Comparison of ENCODE assay signal across 8 cellular contexts in the genomic region with DNA sequence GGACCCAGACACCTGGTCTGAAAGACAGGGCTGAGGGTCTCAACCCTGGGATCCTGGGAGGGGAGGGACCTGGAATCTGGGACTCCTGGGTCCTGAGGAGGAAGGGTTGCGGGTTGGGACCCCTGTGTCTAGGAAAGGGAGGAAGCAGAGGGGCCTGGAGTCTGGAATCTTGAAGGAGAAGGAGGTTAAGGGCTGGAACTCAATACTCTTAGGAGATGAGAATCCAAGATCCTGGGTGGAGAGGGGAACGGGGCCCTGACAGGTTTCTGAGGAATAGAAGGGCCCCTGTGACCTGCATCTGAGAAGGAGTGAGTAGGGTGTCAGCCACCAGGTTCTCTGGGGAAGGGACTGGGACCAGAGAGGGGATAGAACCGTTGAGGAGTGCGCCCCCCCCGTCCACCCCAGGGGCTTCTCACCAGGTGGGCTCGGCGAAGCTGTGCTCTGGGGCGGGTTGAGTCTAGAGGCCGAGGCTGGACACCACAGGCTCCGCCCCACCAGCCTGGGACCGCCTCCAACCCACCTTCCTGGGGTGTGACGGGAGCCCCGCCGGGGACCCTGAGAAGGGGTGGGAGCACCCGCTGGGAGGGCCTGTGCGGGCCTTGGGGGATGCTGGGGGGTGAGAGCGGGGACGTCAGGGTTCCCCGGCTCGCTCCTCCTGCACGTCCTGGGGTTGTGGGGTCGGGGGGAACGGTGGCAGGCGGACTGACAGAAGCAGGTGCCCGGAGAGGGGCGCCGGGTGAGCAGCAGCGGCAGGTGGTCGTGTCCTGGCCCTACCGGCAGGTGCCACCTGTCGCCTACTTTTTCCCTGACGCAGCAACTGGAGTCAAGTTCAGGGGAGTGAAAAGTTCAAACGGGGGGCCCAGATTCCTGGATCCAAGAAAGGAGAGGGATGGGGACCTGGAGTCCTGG. TPM values are rescaled to one million over a fixed set of nuclear protein-coding genes. Genes with fewer than 3 reads are reported as not detected.
DNase-seq lines count a peak whose midpoint lies in the region; ATAC-seq, FAIRE-seq and TF ChIP-seq lines count a peak whose summit lies in the region.

A gene with protein sequence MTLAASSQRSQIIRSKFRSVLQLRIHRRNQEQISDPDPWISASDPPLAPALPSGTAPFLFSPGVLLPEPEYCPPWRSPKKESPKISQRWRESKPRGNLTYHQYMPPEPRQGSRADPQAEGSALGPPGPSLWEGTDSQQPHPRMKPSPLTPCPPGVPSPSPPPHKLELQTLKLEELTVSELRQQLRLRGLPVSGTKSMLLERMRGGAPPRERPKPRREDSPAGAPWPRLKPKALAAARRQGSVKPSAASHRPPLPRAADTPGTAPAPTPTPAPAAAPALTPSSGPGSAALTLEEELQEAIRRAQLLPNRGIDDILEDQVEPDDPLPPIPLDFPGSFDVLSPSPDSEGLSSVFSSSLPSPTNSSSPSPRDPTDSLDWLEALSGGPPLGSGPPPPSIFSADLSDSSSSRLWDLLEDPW (minus strand): TSS at position 463 of the 909 bp plus-strand sequence. CDS start 694 bp downstream, outside the sequence.

- H3K27ac ChIP-seq in lower lobe of right lung = peak within 1 kb of the TSS; percentile 88

- H3K4me1 ChIP-seq in lower lobe of right lung = peaks cover 66% of the 10 kb centered on the region

- peak within 1 kb of the TSS; percentile 98 for H3K27ac Mint-ChIP-seq in type B pancreatic cell

- FAIRE-seq in GM19239 (lab: Jason Lieb, UNC) = no peak

- DNase-seq in activated T-cell treated with anti-CD3 and anti-CD28 coated beads, Interleukin-2, amount 50 U/mL, for 4 hours = no peak
- DNase-seq in activated T-cell treated with anti-CD3 and anti-CD28 coated beads for 4 hours (no peak), astrocyte of the spinal cord (ENCODE audit: low read depth, low spot score) (no peak), lower lobe of right lung (peak; percentile 55), type B pancreatic cell (ENCODE audit: extremely low spot score, unreplicated experiment) (no peak), GM19239 (ENCODE audit: insufficient read length, low spot score) (no peak), NCI-H187 (lab: John Stamatoyannopoulos, UW) (no peak)

- no peaks in the 10 kb centered on the region for H3K27me3 Mint-ChIP-seq in activated T-cell treated with anti-CD3 and anti-CD28 coated beads, Interleukin-2, amount 50 U/mL, for 4 hours (ENCODE audit: low read depth)
- no peaks in the 10 kb centered on the region for H3K27me3 Mint-ChIP-seq in type B pancreatic cell

- no peaks in the 10 kb centered on the region for H3K27me3 ChIP-seq in lower lobe of right lung (ENCODE audit: low read depth)

- intact Hi-C loops in lower lobe of right lung (cut with DNase I) = no loop called here

- no peaks in the 10 kb centered on the region for H3K36me3 Mint-ChIP-seq in activated T-cell treated with anti-CD3 and anti-CD28 coated beads, Interleukin-2, amount 50 U/mL, for 4 hours (ENCODE audit: insufficient read depth)
- no peaks in the 10 kb centered on the region for H3K36me3 Mint-ChIP-seq in type B pancreatic cell

- peak within 1 kb of the TSS; percentile 87 for H3K4me3 Mint-ChIP-seq in activated T-cell treated with anti-CD3 and anti-CD28 coated beads, Interleukin-2, amount 50 U/mL, for 4 hours
- H3K4me3 Mint-ChIP-seq in type B pancreatic cell = peak within 1 kb of the TSS; percentile 99

- no peaks in the 10 kb centered on the region for H3K9me3 Mint-ChIP-seq in activated T-cell treated with anti-CD3 and anti-CD28 coated beads, Interleukin-2, amount 50 U/mL, for 4 hours
- no peaks in the 10 kb centered on the region for H3K9me3 Mint-ChIP-seq in type B pancreatic cell

- in situ Hi-C loops in astrocyte of the spinal cord (cut with HindIII; ENCODE audit: low sequenced_read_pairs) = no loop called here

- H3K4me3 ChIP-seq in astrocyte of the spinal cord (ENCODE audit: low read depth, low read length) (peak within 1 kb of the TSS; percentile 49), lower lobe of right lung (peak within 1 kb of the TSS; percentile 61)

- TF ChIP-seq CTCF in astrocyte of the spinal cord (IDR thresholded peaks at IDR 0.05; ENCODE audit: low read depth, low read length) = no peak
- no peak for TF ChIP-seq CTCF in lower lobe of right lung (IDR thresholded peaks at IDR 0.05)
- TF ChIP-seq CTCF in type B pancreatic cell (conservative IDR thresholded peaks at IDR 0.05) = no peak

- peaks cover 16% of the 10 kb centered on the region for H3K36me3 ChIP-seq in lower lobe of right lung

- no peak for ATAC-seq in activated T-cell treated with anti-CD3 and anti-CD28 coated beads, Interleukin-2, amount 50 U/mL, for 4 hours
- ATAC-seq in lower lobe of right lung (no peak), HG02938 (IDR thresholded peaks at IDR 0.05; ENCODE audit: unreplicated experiment) (no peak)

- H3K4me1 Mint-ChIP-seq in activated T-cell treated with anti-CD3 and anti-CD28 coated beads, Interleukin-2, amount 50 U/mL, for 4 hours (ENCODE audit: low read depth) = peaks cover 12% of the 10 kb centered on the region
- H3K4me1 Mint-ChIP-seq in type B pancreatic cell (ENCODE audit: unreplicated experiment) = peaks cover 26% of the 10 kb centered on the region

- H3K9me3 ChIP-seq in lower lobe of right lung = no peaks in the 10 kb centered on the region

RNA-seq across cellular contexts. Expression of the gene that starts here (rescaled TPM):
- total RNA-seq in activated T-cell treated with anti-CD3 and anti-CD28 coated beads, Interleukin-2, amount 50 U/mL, for 4 hours = under 1 TPM; 0.33 to 0.69 (median 0.51) TPM
- total RNA-seq in lower lobe of right lung (1.5 TPM), type B pancreatic cell (ENCODE audit: low replicate concordance) (2.0 and 3.6 TPM in 2 replicates)
